In the genomic region with DNA sequence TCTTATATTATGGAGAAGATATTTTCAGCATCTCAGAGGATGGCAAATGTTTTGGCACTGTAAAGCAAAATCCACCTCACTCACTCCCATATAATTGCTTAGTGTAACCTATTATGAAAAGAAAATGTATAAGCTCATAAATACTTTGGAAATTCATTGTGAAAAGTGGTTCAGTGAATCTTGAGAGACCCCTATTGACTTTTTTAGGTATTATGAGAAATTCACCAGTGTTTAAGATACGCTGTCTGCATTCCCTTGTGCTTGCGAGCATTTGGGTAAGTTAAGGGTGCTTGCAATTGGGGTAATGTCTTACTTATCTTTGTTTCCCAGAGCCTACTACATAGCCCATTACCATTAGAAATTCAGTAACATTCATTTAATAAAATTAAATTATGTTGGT, we compare ENCODE assay signal across 17 cellular contexts.
DNase-seq lines count a peak whose midpoint lies in the region; ATAC-seq and TF ChIP-seq lines count a peak whose summit lies in the region.
"Had no signal": no experiment of that assay in that cellular context is flagged by ENCODE, and none has a peak within 500 bp of the region (broad histone marks: within the 10 kb centered on the region; RNA-seq: fewer than 3 reads in every experiment).

No MANE protein-coding gene starts in this region.

- H3K4me2 ChIP-seq in Loucy (ENCODE audit: low read depth, low read length, poor library complexity, severe bottlenecking): no peak overlapping the region

- H2AFZ ChIP-seq in Loucy (ENCODE audit: low read length): no peak overlapping the region

- no peaks in the 10 kb centered on the region for H3K36me3 ChIP-seq in Loucy (ENCODE audit: insufficient read depth, low read length)

- intact Hi-C loops in Calu3 (cut with micrococcal nuclease; ENCODE audit: unreplicated experiment): loop anchor here (5.0 kb wide), 1 partner anchor 324 kb away; no protein-coding TSS in a partner anchor

- DNase-seq in Calu3: no peak
- DNase-seq in cardiac fibroblast (ENCODE audit: low read depth in 2 of 2): peak; percentile 10 to 61
- DNase-seq in left kidney (ENCODE audit: low read depth, low spot score): peak; percentile 3
- no peak for DNase-seq in NK-92 treated with Interleukin-12 subunit alpha and Interleukin-12 subunit beta, amount 100 ng/mL, for 24 hours (lab: John Stamatoyannopoulos, UW)
- no peak for DNase-seq in NCI-H345 (lab: John Stamatoyannopoulos, UW)
- DNase-seq: activated CD4-positive, alpha-beta T cell treated with anti-CD3 and anti-CD28 coated beads, Interleukin-2, amount 10 ng/mL, durations not matched to agents 7 days and 5 days; body of pancreas; effector memory CD8-positive, alpha-beta T cell; Karpas-422; NCI-H187; NCI-H526 treated with DMSO at 0.1 percent for 48 hours; Right ventricle myocardium superior; stimulated activated naive CD4-positive, alpha-beta T cell treated with Interleukin-2 at 50 U/mL for 16 hours; T-helper 9 cell had no signal

- no peak overlapping the region for H3K9ac ChIP-seq in Loucy (ENCODE audit: low read depth, low read length, poor library complexity, severe bottlenecking)

- H3K9me3 Mint-ChIP-seq in Calu3 (ENCODE audit: low read depth, unreplicated experiment): no peaks in the 10 kb centered on the region
- H3K9me3 Mint-ChIP-seq: activated CD4-positive, alpha-beta T cell treated with anti-CD3 and anti-CD28 coated beads, Interleukin-2, amount 10 ng/mL, durations not matched to agents 7 days and 5 days had no signal

- H3K27me3 ChIP-seq in Loucy (ENCODE audit: insufficient read depth, low read length, poor library complexity, severe bottlenecking): no peaks in the 10 kb centered on the region
- H3K27me3 ChIP-seq: body of pancreas had no signal

- TF ChIP-seq CTCF in Calu3 (IDR thresholded peaks at IDR 0.05; ENCODE audit: unreplicated experiment) (peak; percentile 25), Loucy (conservative IDR thresholded peaks at IDR 0.05; ENCODE audit: low read length) (peak; percentile 40; the same call in 1 of the 2 replicates), cardiac fibroblast (IDR thresholded peaks at IDR 0.05; ENCODE audit: low read depth, low read length) (no peak)

- no peaks in the 10 kb centered on the region for H3K4me1 Mint-ChIP-seq in Calu3 (ENCODE audit: low read depth, unreplicated experiment)
- H3K4me1 Mint-ChIP-seq: activated CD4-positive, alpha-beta T cell treated with anti-CD3 and anti-CD28 coated beads, Interleukin-2, amount 10 ng/mL, durations not matched to agents 7 days and 5 days had no signal

- no peak for ATAC-seq in HG03342 (IDR thresholded peaks at IDR 0.05; ENCODE audit: unreplicated experiment)
- no peak for ATAC-seq in HG02571 (IDR thresholded peaks at IDR 0.05; ENCODE audit: unreplicated experiment)
- ATAC-seq: body of pancreas; effector memory CD8-positive, alpha-beta T cell had no signal

- no peaks in the 10 kb centered on the region for H3F3A ChIP-seq in Loucy (ENCODE audit: low read depth)

- no peak overlapping the region for H3K27ac Mint-ChIP-seq in Calu3 (ENCODE audit: unreplicated experiment)
- H3K27ac Mint-ChIP-seq: activated CD4-positive, alpha-beta T cell treated with anti-CD3 and anti-CD28 coated beads, Interleukin-2, amount 10 ng/mL, durations not matched to agents 7 days and 5 days; effector memory CD8-positive, alpha-beta T cell had no signal

- no peaks in the 10 kb centered on the region for H4K20me1 ChIP-seq in Loucy (ENCODE audit: insufficient read depth, low read length, poor library complexity, severe bottlenecking)

- no peak overlapping the region for H3K4me3 Mint-ChIP-seq in Calu3 (ENCODE audit: low read depth, unreplicated experiment)
- H3K4me3 Mint-ChIP-seq: activated CD4-positive, alpha-beta T cell treated with anti-CD3 and anti-CD28 coated beads, Interleukin-2, amount 10 ng/mL, durations not matched to agents 7 days and 5 days; effector memory CD8-positive, alpha-beta T cell had no signal

- CTCF ChIA-PET in Calu3 (lab: Charles Lee): interaction anchor here (0.9 to 1.4 kb wide), 4 partner anchors 14 to 665 kb away, joined by 3 to 5 read pairs (median 4); no protein-coding TSS in a partner anchor

- BruUV-seq in Calu3 (replicated peaks; lab: Mats Ljungman, UMichigan): no TSS peak

- no peaks in the 10 kb centered on the region for H3K27me3 Mint-ChIP-seq in Calu3 (ENCODE audit: unreplicated experiment)
- H3K27me3 Mint-ChIP-seq: activated CD4-positive, alpha-beta T cell treated with anti-CD3 and anti-CD28 coated beads, Interleukin-2, amount 10 ng/mL, durations not matched to agents 7 days and 5 days; effector memory CD8-positive, alpha-beta T cell had no signal

- H3K4me3 ChIP-seq in Loucy (ENCODE audit: low read length, poor library complexity, severe bottlenecking) (no peak overlapping the region), cardiac fibroblast (replicated peaks in 1 of 2; ENCODE audit: low read depth in 2 of 2, low read length in 2 of 2) (no peak overlapping the region)
- H3K4me3 ChIP-seq: body of pancreas had no signal

- no peaks in the 10 kb centered on the region for H3K36me3 Mint-ChIP-seq in Calu3 (ENCODE audit: insufficient read depth, unreplicated experiment)

- no peaks in the 10 kb centered on the region for H3K4me1 ChIP-seq in Loucy (ENCODE audit: insufficient read depth, low read length, poor library complexity, severe bottlenecking)
- H3K4me1 ChIP-seq: body of pancreas had no signal

- no peaks in the 10 kb centered on the region for H3K9me2 ChIP-seq in Loucy (replicated peaks; ENCODE audit: low read depth, low read length)

- H3K79me2 ChIP-seq in Loucy (ENCODE audit: insufficient read depth, low read length): no peaks in the 10 kb centered on the region

- H3K9me3 ChIP-seq in Loucy (ENCODE audit: insufficient read depth, low read depth, low read length): no peaks in the 10 kb centered on the region
- H3K9me3 ChIP-seq: body of pancreas had no signal

Comparison
In these comparisons a context has a peak if more than half of its experiments do, and no peak if none do; other contexts are left out.
1. DNase-seq: peak in cardiac fibroblast (2 of 2) and left kidney (single experiment); none in Calu3 (single experiment), NK-92 treated with Interleukin-12 subunit alpha and Interleukin-12 subunit beta, amount 100 ng/mL, for 24 hours (single experiment) and NCI-H345 (single experiment).